Comparison of ENCODE assay signal across 8 cellular contexts in genomic region chr1:169106095-169106920, GRCh38. TPM values are rescaled to one million over a fixed set of nuclear protein-coding genes. Genes with fewer than 3 reads are reported as not detected.
DNase-seq lines count a peak whose midpoint lies in the region; ATAC-seq lines count a peak whose summit lies in the region.

Gene ATP1B1 (plus strand): TSS chr1:169106690. CDS start chr1:169106830, 140 bp downstream.

- no peaks in the 10 kb centered on the region for H3K9me3 ChIP-seq in aorta (ENCODE audit: control insufficient read depth, low read length)

- peak within 1 kb of the TSS; percentile 93 for H3K9ac ChIP-seq in rectal smooth muscle tissue (ENCODE audit: low read length)

- peak within 1 kb of the TSS; percentile 96 for H3K4me3 ChIP-seq in rectal smooth muscle tissue (ENCODE audit: low read length)
- H3K4me3 ChIP-seq in aorta (ENCODE audit: low read length in 2 of 2), result peak within 1 kb of the TSS; percentile 84 to 85

- no peaks in the 10 kb centered on the region for H3K27me3 ChIP-seq in rectal smooth muscle tissue (ENCODE audit: control insufficient read depth, insufficient read depth, low read length)
- H3K27me3 ChIP-seq in aorta (ENCODE audit: control insufficient read depth in 1 of 2, insufficient read depth in 2 of 2, low read length in 1 of 2), result no peaks in the 10 kb centered on the region

- H3K27ac ChIP-seq in rectal smooth muscle tissue (ENCODE audit: low read depth, low read length) (peak within 1 kb of the TSS; percentile 94), aorta (ENCODE audit: low read depth in 1 of 2, low read length in 2 of 2) (peak within 1 kb of the TSS in 1 of 2 donors; percentile 81)

- WGBS in aorta, 2 donors, result 0 to 1% methylated on average over 76 to 100 of the region's 100 CpGs

- peaks cover 1% of the 10 kb centered on the region for H3K36me3 ChIP-seq in rectal smooth muscle tissue (ENCODE audit: control insufficient read depth, insufficient read depth, low read length)
- no peaks in the 10 kb centered on the region for H3K36me3 ChIP-seq in aorta (ENCODE audit: control insufficient read depth in 1 of 2, insufficient read depth in 2 of 2, low read length in 1 of 2)

- peaks cover 24% of the 10 kb centered on the region for H3K4me1 ChIP-seq in rectal smooth muscle tissue (ENCODE audit: control insufficient read depth, insufficient read depth, low read length)
- peaks cover 0 to 2% of the 10 kb centered on the region in 2 donors for H3K4me1 ChIP-seq in aorta (ENCODE audit: control insufficient read depth in 1 of 2, insufficient read depth in 2 of 2, low read length in 2 of 2)

- DNase-seq in NCI-H1694 (lab: John Stamatoyannopoulos, UW) (peak; percentile 84), T-helper 2 cell (peak; percentile 63 to 76 (median 75)), anterior cingulate cortex (lab: John Stamatoyannopoulos, UW) (peak in 56 of 58 donors; percentile 49 to 92 (median 84)), hepatic stellate cell (ENCODE audit: low spot score) (peak; percentile 94), aorta (peak; percentile 88 to 94)

- intact Hi-C loops in aorta (cut with DNase I), result loop anchor here in 1 of 2 donors (5.0 to 10.0 kb wide), 3 partner anchors 102 to 499 kb away; no protein-coding TSS in a partner anchor

- ATAC-seq in GM18499 (IDR thresholded peaks at IDR 0.05; ENCODE audit: insufficient read depth, unreplicated experiment) (peak; percentile 66), HG02884 (IDR thresholded peaks at IDR 0.05; ENCODE audit: unreplicated experiment) (peak; percentile 82), aorta (ENCODE audit: low FRiP score) (peak; percentile 92)

RNA-seq across cellular contexts. Expression of gene ATP1B1, which starts in this region (rescaled TPM):
- 1 to 10 TPM; 7.1 to 8.4 TPM for total RNA-seq in aorta
- polyA plus RNA-seq in aorta, result 10 to 100 TPM in 1 of 2 donors, 1 to 10 TPM in 1; 7.1 to 23.8 TPM
